In the genomic region with DNA sequence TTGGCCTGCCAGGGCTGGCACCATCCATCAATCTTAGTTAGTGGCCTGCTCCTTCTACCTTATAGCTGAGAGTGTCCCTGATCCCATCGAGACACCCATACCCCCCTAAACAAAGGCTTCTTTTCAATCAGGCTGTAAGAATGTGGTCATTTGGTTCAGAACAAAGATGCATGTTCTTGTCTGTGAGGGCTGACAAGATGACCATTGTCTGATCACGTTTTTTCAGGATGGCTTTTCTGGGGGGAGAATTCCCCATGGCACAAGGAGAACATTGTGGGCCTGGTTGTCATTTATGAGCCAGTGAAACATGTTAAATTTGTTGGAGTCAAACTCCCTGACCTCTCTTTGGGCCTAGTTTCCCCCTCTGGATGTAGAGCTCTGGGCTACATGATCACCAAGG, we compare ENCODE assay signal across 25 cellular contexts.
"Had no signal": no experiment of that assay in that cellular context is flagged by ENCODE, and none has a peak within 500 bp of the region (broad histone marks: within the 10 kb centered on the region; RNA-seq: fewer than 3 reads in every experiment).

No MANE protein-coding gene starts in this region.

- H3K36me3 Mint-ChIP-seq: activated CD8-positive, alpha-beta memory T cell treated with anti-CD3 and anti-CD28 coated beads, Interleukin-2, amount 10 ng/mL, durations not matched to agents 7 days and 5 days; activated naive CD4-positive, alpha-beta T cell treated with anti-CD3 and anti-CD28 coated beads, Interleukin-2, amount 50 U/mL, for 72 hours; natural killer cell treated with Interleukin-12 subunit alpha and Interleukin-12 subunit beta and Interleukin-15 and Interleukin-18, amount 100 ng/mL, for 72 hours had no signal

- H3K9me3 ChIP-seq: breast epithelium, esophagus squamous epithelium, gastrocnemius medialis, mucosa of descending colon, ovary, prostate gland, tibial nerve had no signal

- DNase-seq: activated CD4-positive, alpha-beta T cell treated with anti-CD3 and anti-CD28 coated beads for 36 hours; activated CD4-positive, CD25-positive, alpha-beta regulatory T cell; activated CD8-positive, alpha-beta memory T cell treated with anti-CD3 and anti-CD28 coated beads, Interleukin-2, amount 10 ng/mL, durations not matched to agents 7 days and 5 days; activated CD8-positive, alpha-beta T cell treated with anti-CD3 and anti-CD28 coated beads, Interleukin-2, amount 10 ng/mL, durations not matched to agents 7 days and 5 days; activated naive CD4-positive, alpha-beta T cell; activated T-cell treated with anti-CD3 and anti-CD28 coated beads, Interleukin-2, amount 50 U/mL, for 48 hours; central memory CD4-positive, alpha-beta T cell; effector CD4-positive, alpha-beta T cell; esophagus squamous epithelium; gastrocnemius medialis; left cardiac atrium; mammary epithelial cell; mucosa of descending colon; ovary; stimulated activated CD4-positive, alpha-beta T cell treated with anti-CD3 and anti-CD28 coated beads, Interleukin-15, amount 100 ng/mL, for 24 hours; stimulated activated naive CD4-positive, alpha-beta T cell had no signal

- H3K9me3 Mint-ChIP-seq: activated naive CD4-positive, alpha-beta T cell treated with anti-CD3 and anti-CD28 coated beads, Interleukin-2, amount 50 U/mL, for 72 hours; activated T-helper 2 cell treated with anti-CD3 and anti-CD28 coated beads, Interferon-gamma antibody, Interleukin-2, Interleukin-4, amounts not matched to agents 10 μg/mL and 5 μg/mL and 100 μg/mL, durations not matched to agents 14 hours and 24 hours and 36 hours; dendritic cell treated with granulocyte-macrophage colony-stimulating factor and Interleukin-4, amounts not matched to agents 40 ng/mL and 50 ng/mL, for 4 days had no signal

- H3K4me3 ChIP-seq: breast epithelium, esophagus squamous epithelium, gastrocnemius medialis, hepatocyte, mucosa of descending colon, ovary, prostate gland, tibial nerve had no signal

- H3K27me3 Mint-ChIP-seq: dendritic cell treated with granulocyte-macrophage colony-stimulating factor and Interleukin-4, amounts not matched to agents 40 ng/mL and 50 ng/mL, for 4 days had no signal

- H3K4me1 Mint-ChIP-seq: activated CD4-positive, alpha-beta T cell treated with anti-CD3 and anti-CD28 coated beads for 36 hours; activated CD8-positive, alpha-beta memory T cell treated with anti-CD3 and anti-CD28 coated beads, Interleukin-2, amount 10 ng/mL, durations not matched to agents 7 days and 5 days had no signal

- H3K36me3 ChIP-seq: breast epithelium, esophagus squamous epithelium, gastrocnemius medialis, ovary, prostate gland, tibial nerve had no signal

- H3K27ac ChIP-seq: breast epithelium, epithelial cell of prostate, esophagus squamous epithelium, gastrocnemius medialis, hepatocyte, ovary, prostate gland had no signal

- H3K4me3 Mint-ChIP-seq: activated CD4-positive, alpha-beta T cell treated with anti-CD3 and anti-CD28 coated beads for 36 hours; activated CD8-positive, alpha-beta memory T cell treated with anti-CD3 and anti-CD28 coated beads, Interleukin-2, amount 10 ng/mL, durations not matched to agents 7 days and 5 days; activated CD8-positive, alpha-beta T cell treated with anti-CD3 and anti-CD28 coated beads, Interleukin-2, amount 10 ng/mL, durations not matched to agents 7 days and 5 days; dendritic cell treated with granulocyte-macrophage colony-stimulating factor and Interleukin-4, amounts not matched to agents 40 ng/mL and 50 ng/mL, for 4 days; natural killer cell treated with Interleukin-12 subunit alpha and Interleukin-12 subunit beta and Interleukin-15 and Interleukin-18, amount 100 ng/mL, for 72 hours had no signal

- H3K27me3 ChIP-seq: breast epithelium, gastrocnemius medialis, hepatocyte, ovary, tibial nerve had no signal

- H3K4me1 ChIP-seq: breast epithelium, esophagus squamous epithelium, gastrocnemius medialis, prostate gland had no signal

- H3K27ac Mint-ChIP-seq: activated CD4-positive, alpha-beta T cell treated with anti-CD3 and anti-CD28 coated beads for 36 hours; activated CD8-positive, alpha-beta memory T cell treated with anti-CD3 and anti-CD28 coated beads, Interleukin-2, amount 10 ng/mL, durations not matched to agents 7 days and 5 days; activated CD8-positive, alpha-beta T cell treated with anti-CD3 and anti-CD28 coated beads, Interleukin-2, amount 10 ng/mL, durations not matched to agents 7 days and 5 days; activated naive CD4-positive, alpha-beta T cell treated with anti-CD3 and anti-CD28 coated beads, Interleukin-2, amount 50 U/mL, for 72 hours; activated T-helper 2 cell treated with anti-CD3 and anti-CD28 coated beads, Interferon-gamma antibody, Interleukin-2, Interleukin-4, amounts not matched to agents 10 μg/mL and 5 μg/mL and 100 μg/mL, durations not matched to agents 14 hours and 24 hours and 36 hours; dendritic cell treated with granulocyte-macrophage colony-stimulating factor and Interleukin-4, amounts not matched to agents 40 ng/mL and 50 ng/mL, for 4 days; natural killer cell treated with Interleukin-12 subunit alpha and Interleukin-12 subunit beta and Interleukin-15 and Interleukin-18, amount 100 ng/mL, for 72 hours had no signal
